ENCODE assay signal across 8 cellular contexts in the genomic region with DNA sequence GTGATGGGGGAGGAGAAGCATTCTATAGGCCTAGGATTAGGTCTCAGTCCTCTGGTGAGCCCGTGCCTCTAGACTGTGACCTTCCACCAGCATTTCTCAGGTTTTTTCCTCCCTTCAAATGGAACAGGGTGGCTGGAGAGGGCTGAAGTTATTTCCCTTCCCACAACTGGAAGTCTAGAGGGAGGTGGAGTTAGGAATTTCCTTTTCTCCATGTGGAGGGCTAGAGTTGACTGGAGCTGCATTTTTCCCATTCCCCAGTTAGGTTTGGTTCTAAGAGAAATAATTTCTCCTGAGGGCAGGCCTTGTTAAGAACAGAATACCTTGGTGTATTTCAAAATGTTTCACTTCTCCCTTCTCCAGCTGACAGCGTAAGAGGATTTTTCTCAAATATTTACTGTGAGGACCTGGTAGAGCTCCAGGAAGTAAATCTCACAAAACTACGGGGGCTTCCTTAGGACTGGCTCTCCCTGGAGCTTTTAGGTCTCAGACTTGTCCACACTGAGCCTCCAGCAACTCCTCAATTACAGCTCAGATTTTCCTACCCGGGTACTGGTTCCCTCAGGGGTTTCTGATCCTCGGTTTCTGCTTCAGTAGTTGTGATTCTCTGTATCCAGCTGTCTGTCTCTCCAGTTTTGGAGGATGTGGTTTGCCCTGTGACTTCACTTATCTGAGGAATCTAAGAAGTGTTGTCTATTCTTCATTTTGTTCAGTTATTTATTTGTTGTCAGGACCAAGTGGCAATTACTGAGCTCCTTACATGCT.
DNase-seq lines count a peak whose midpoint lies in the region; ATAC-seq and TF ChIP-seq lines count a peak whose summit lies in the region.

No MANE protein-coding gene starts in this region.

- TF ChIP-seq CTCF in MM.1S (IDR thresholded peaks at IDR 0.05; ENCODE audit: low read length): no peak
- no peak for TF ChIP-seq CTCF in GM10266 (IDR thresholded peaks at IDR 0.05; ENCODE audit: control insufficient read depth, insufficient read depth, low read depth, missing control alignments)

- peak overlapping the region; percentile 41 for H3K27ac Mint-ChIP-seq in activated naive CD8-positive, alpha-beta T cell

- peaks cover 5% of the 10 kb centered on the region for H3K9me3 Mint-ChIP-seq in activated naive CD8-positive, alpha-beta T cell (ENCODE audit: low read depth)

- peaks cover 56% of the 10 kb centered on the region for H3K4me1 ChIP-seq in BLaER1
- peaks cover 39% of the 10 kb centered on the region for H3K4me1 ChIP-seq in iPS-20b (ENCODE audit: insufficient read depth, low read length)
- peaks cover 8% of the 10 kb centered on the region; the same call in 1 of the 2 replicates for H3K4me1 ChIP-seq in MM.1S (ENCODE audit: low read length)

- peaks cover 2% of the 10 kb centered on the region; the same call in 1 of the 2 replicates for H3F3A ChIP-seq in MM.1S (ENCODE audit: insufficient read depth, low read length)

- H3K36me3 Mint-ChIP-seq in activated naive CD8-positive, alpha-beta T cell: peaks cover 20% of the 10 kb centered on the region

- H2AFZ ChIP-seq in MM.1S (ENCODE audit: low read length): no peak overlapping the region

- peaks cover 76% of the 10 kb centered on the region for H3K4me1 Mint-ChIP-seq in activated naive CD8-positive, alpha-beta T cell (ENCODE audit: low read depth)

- H3K4me3 ChIP-seq in BLaER1 (no peak overlapping the region; the same call in 1 of the 2 replicates), iPS-20b (ENCODE audit: low read length) (peak overlapping the region; percentile 5; the same call in 1 of the 2 replicates), MM.1S (ENCODE audit: low read length) (no peak overlapping the region)

- H3K27ac ChIP-seq in BLaER1 (peak overlapping the region; percentile 52; the same call in 1 of the 2 replicates), iPS-20b (ENCODE audit: low read length) (peak overlapping the region; percentile 3), MM.1S (ENCODE audit: low read length) (no peak overlapping the region)

- H3K27me3 ChIP-seq in BLaER1: no peaks in the 10 kb centered on the region
- H3K27me3 ChIP-seq in iPS-20b (ENCODE audit: insufficient read depth, low read length): no peaks in the 10 kb centered on the region
- H3K27me3 ChIP-seq in MM.1S (replicated peaks; ENCODE audit: insufficient read depth, low read length): no peaks in the 10 kb centered on the region

- H3K9me3 ChIP-seq in BLaER1: peaks cover 32% of the 10 kb centered on the region
- 0 out of 2 replicates have a peak, but pooled peaks cover 5% of the 10 kb centered on the region for H3K9me3 ChIP-seq in iPS-20b (ENCODE audit: insufficient read depth, low read depth, low read length)
- H3K9me3 ChIP-seq in MM.1S (replicated peaks; ENCODE audit: insufficient read depth, low read length): no peaks in the 10 kb centered on the region

- no peaks in the 10 kb centered on the region for H3K9me2 ChIP-seq in MM.1S (replicated peaks; ENCODE audit: insufficient read depth, low read length)

- peaks cover 66% of the 10 kb centered on the region for H4K20me1 ChIP-seq in BLaER1
- no peaks in the 10 kb centered on the region; the same call in 1 of the 2 replicates for H4K20me1 ChIP-seq in MM.1S (ENCODE audit: insufficient read depth, low read length)

- peaks cover 98% of the 10 kb centered on the region for H3K79me2 ChIP-seq in MM.1S (ENCODE audit: low read length)

- peaks cover 24% of the 10 kb centered on the region; the same call in 1 of the 2 replicates for H3K36me3 ChIP-seq in BLaER1
- H3K36me3 ChIP-seq in iPS-20b (ENCODE audit: insufficient read depth, low read depth, low read length): no peaks in the 10 kb centered on the region; the same call in 1 of the 2 replicates
- no peaks in the 10 kb centered on the region for H3K36me3 ChIP-seq in MM.1S (replicated peaks; ENCODE audit: insufficient read depth, low read length)

- H3K4me2 ChIP-seq in BLaER1 (peak overlapping the region; percentile 58), MM.1S (ENCODE audit: low read depth, low read length) (no peak overlapping the region)

- peak overlapping the region; percentile 5; the same call in 1 of the 2 replicates for H3K9ac ChIP-seq in BLaER1
- peak overlapping the region; percentile 47; the same call in 1 of the 2 replicates for H3K9ac ChIP-seq in iPS-20b (ENCODE audit: low read depth, low read length)
- no peak overlapping the region for H3K9ac ChIP-seq in MM.1S (ENCODE audit: low read length)

- DNase-seq in MM.1S (no peak), GM10266 (ENCODE audit: extremely low spot score) (no peak)
- no peak for DNase-seq in effector CD4-positive, alpha-beta T cell

- H3K4me3 Mint-ChIP-seq in activated naive CD8-positive, alpha-beta T cell: peak overlapping the region; percentile 57

- H3K27me3 Mint-ChIP-seq in activated naive CD8-positive, alpha-beta T cell: no peaks in the 10 kb centered on the region

- ATAC-seq in HG03342 (IDR thresholded peaks at IDR 0.05; ENCODE audit: unreplicated experiment): peak; percentile 56
- no peak for ATAC-seq in HG02870 (IDR thresholded peaks at IDR 0.05; ENCODE audit: unreplicated experiment)
